Comparison of ENCODE assay signal across 24 cellular contexts in genomic region chr1:20719261-20719660, GRCh38. TPM values are rescaled to one million over a fixed set of nuclear protein-coding genes. Genes with fewer than 3 reads are reported as not detected.
DNase-seq lines count a peak whose midpoint lies in the region; ATAC-seq, FAIRE-seq and TF ChIP-seq lines count a peak whose summit lies in the region.
"Had no signal": no experiment of that assay in that cellular context is flagged by ENCODE, and none has a peak within 500 bp of the region (broad histone marks: within the 10 kb centered on the region; RNA-seq: fewer than 3 reads in every experiment).

No MANE protein-coding gene starts in this region.

- no peak overlapping the region for H3K27ac ChIP-seq in endodermal cell (ENCODE audit: low read depth, low read length)
- H3K27ac ChIP-seq: esophagus squamous epithelium, Peyer's patch, SJSA1, stomach, thyroid gland had no signal

- H3K4me1 Mint-ChIP-seq in activated naive CD8-positive, alpha-beta T cell treated with anti-CD3 and anti-CD28 coated beads, Interleukin-2, amount 10 ng/mL, durations not matched to agents 7 days and 5 days, result peaks cover 4% of the 10 kb centered on the region
- H3K4me1 Mint-ChIP-seq in activated naive CD8-positive, alpha-beta T cell treated with anti-CD3 and anti-CD28 coated beads, Interleukin-2, amount 50 U/mL, for 24 hours, result peaks cover 8% of the 10 kb centered on the region
- no peaks in the 10 kb centered on the region for H3K4me1 Mint-ChIP-seq in endodermal cell
- H3K4me1 Mint-ChIP-seq in type B pancreatic cell (ENCODE audit: unreplicated experiment), result peaks cover 3% of the 10 kb centered on the region

- ATAC-seq in activated naive CD8-positive, alpha-beta T cell treated with anti-CD3 and anti-CD28 coated beads, Interleukin-2, amount 10 ng/mL, durations not matched to agents 7 days and 5 days (ENCODE audit: low read depth), result no peak
- ATAC-seq in activated naive CD8-positive, alpha-beta T cell treated with anti-CD3 and anti-CD28 coated beads, Interleukin-2, amount 50 U/mL, for 24 hours, result no peak
- no peak for ATAC-seq in HG03565 (IDR thresholded peaks at IDR 0.05; ENCODE audit: unreplicated experiment)

- no peaks in the 10 kb centered on the region for H3K36me3 Mint-ChIP-seq in activated naive CD8-positive, alpha-beta T cell treated with anti-CD3 and anti-CD28 coated beads, Interleukin-2, amount 10 ng/mL, durations not matched to agents 7 days and 5 days
- no peaks in the 10 kb centered on the region for H3K36me3 Mint-ChIP-seq in activated naive CD8-positive, alpha-beta T cell treated with anti-CD3 and anti-CD28 coated beads, Interleukin-2, amount 50 U/mL, for 24 hours (ENCODE audit: low read depth)
- H3K36me3 Mint-ChIP-seq in endodermal cell (ENCODE audit: low read depth) (no peaks in the 10 kb centered on the region), type B pancreatic cell (no peaks in the 10 kb centered on the region)

- H3K4me1 ChIP-seq in endodermal cell (ENCODE audit: control insufficient read depth, insufficient read depth, low read length), result no peaks in the 10 kb centered on the region

- no peaks in the 10 kb centered on the region for H3K36me3 ChIP-seq in endodermal cell (ENCODE audit: control insufficient read depth, insufficient read depth, low read length)
- H3K36me3 ChIP-seq: esophagus squamous epithelium, Peyer's patch, SJSA1, stomach, thyroid gland had no signal

- H3K4me3 ChIP-seq in endodermal cell (ENCODE audit: low read length), result no peak overlapping the region
- H3K4me3 ChIP-seq: esophagus squamous epithelium, Peyer's patch, SJSA1, smooth muscle cell, stomach, thyroid gland had no signal

- no peaks in the 10 kb centered on the region for H3K9me3 Mint-ChIP-seq in activated naive CD8-positive, alpha-beta T cell treated with anti-CD3 and anti-CD28 coated beads, Interleukin-2, amount 10 ng/mL, durations not matched to agents 7 days and 5 days
- no peaks in the 10 kb centered on the region for H3K9me3 Mint-ChIP-seq in activated naive CD8-positive, alpha-beta T cell treated with anti-CD3 and anti-CD28 coated beads, Interleukin-2, amount 50 U/mL, for 24 hours
- no peaks in the 10 kb centered on the region for H3K9me3 Mint-ChIP-seq in endodermal cell
- no peaks in the 10 kb centered on the region for H3K9me3 Mint-ChIP-seq in type B pancreatic cell

- POLR2A ChIA-PET in activated naive CD8-positive, alpha-beta T cell treated with anti-CD3 and anti-CD28 coated beads, Interleukin-2, amount 10 ng/mL, durations not matched to agents 7 days and 5 days (lab: Charles Lee), result interaction anchor here (1.4 kb wide), 1 partner anchor 67 kb away, joined by 3 read pairs; the partner anchor contains the start of gene HP1BP3

- H3K27ac Mint-ChIP-seq in activated naive CD8-positive, alpha-beta T cell treated with anti-CD3 and anti-CD28 coated beads, Interleukin-2, amount 10 ng/mL, durations not matched to agents 7 days and 5 days, result no peak overlapping the region
- H3K27ac Mint-ChIP-seq in activated naive CD8-positive, alpha-beta T cell treated with anti-CD3 and anti-CD28 coated beads, Interleukin-2, amount 50 U/mL, for 24 hours, result no peak overlapping the region
- H3K27ac Mint-ChIP-seq in endodermal cell, result no peak overlapping the region
- H3K27ac Mint-ChIP-seq in type B pancreatic cell, result no peak overlapping the region

- H3K9me3 ChIP-seq in endodermal cell (ENCODE audit: control insufficient read depth, low read length), result no peaks in the 10 kb centered on the region
- H3K9me3 ChIP-seq: esophagus squamous epithelium, Peyer's patch, stomach, thyroid gland had no signal

- no peak overlapping the region for H3K4me3 Mint-ChIP-seq in activated naive CD8-positive, alpha-beta T cell treated with anti-CD3 and anti-CD28 coated beads, Interleukin-2, amount 10 ng/mL, durations not matched to agents 7 days and 5 days
- H3K4me3 Mint-ChIP-seq in activated naive CD8-positive, alpha-beta T cell treated with anti-CD3 and anti-CD28 coated beads, Interleukin-2, amount 50 U/mL, for 24 hours, result no peak overlapping the region
- no peak overlapping the region for H3K4me3 Mint-ChIP-seq in endodermal cell
- H3K4me3 Mint-ChIP-seq in type B pancreatic cell, result peak overlapping the region; percentile 75

- DNase-seq in activated naive CD8-positive, alpha-beta T cell treated with anti-CD3 and anti-CD28 coated beads, Interleukin-2, amount 10 ng/mL, durations not matched to agents 7 days and 5 days, result peak; percentile 16
- DNase-seq in activated naive CD8-positive, alpha-beta T cell treated with anti-CD3 and anti-CD28 coated beads, Interleukin-2, amount 50 U/mL, for 24 hours, result no peak
- DNase-seq in GM12892 (ENCODE audit: insufficient read length) (peak; percentile 13), endodermal cell (peak; percentile 30), type B pancreatic cell (ENCODE audit: extremely low spot score, unreplicated experiment) (no peak), NCI-H2029 treated with DMSO at 0.1 percent for 48 hours (lab: John Stamatoyannopoulos, UW) (no peak)
- DNase-seq: activated naive CD4-positive, alpha-beta T cell treated with Interleukin-2 at 50 U/mL for 16 hours; amniotic stem cell; DND-41; esophagus squamous epithelium; foreskin melanocyte; H7; NCI-H1105; NCI-H187 treated with DMSO at 0.1 percent for 48 hours; NCI-H2227 treated with DMSO at 0.1 percent for 48 hours; NCI-H748 treated with DMSO at 0.1 percent for 48 hours; stimulated activated CD4-positive, alpha-beta T cell treated with anti-CD3 and anti-CD28 coated beads, Interleukin-2, amount 100 ng/mL, for 24 hours; stomach; thyroid gland had no signal

- WGBS in endodermal cell (ENCODE audit: insufficient coverage in 1 of 2, insufficient read length in 1 of 2), 2 experiments, result 90 to 92% methylated on average over 4 to 8 of the region's 8 CpGs

- H3K27me3 ChIP-seq in endodermal cell (ENCODE audit: control insufficient read depth, insufficient read depth, low read length, poor library complexity, severe bottlenecking), result peaks cover 24% of the 10 kb centered on the region
- H3K27me3 ChIP-seq: SJSA1, thyroid gland had no signal

- TF ChIP-seq CTCF in endodermal cell (conservative IDR thresholded peaks at IDR 0.05), result no peak
- no peak for TF ChIP-seq CTCF in type B pancreatic cell (conservative IDR thresholded peaks at IDR 0.05)

- no peak for TF ChIP-seq POLR2A in GM12892 (IDR thresholded peaks at IDR 0.05; ENCODE audit: low read depth, low read length)

- peaks cover 41% of the 10 kb centered on the region for H3K27me3 Mint-ChIP-seq in activated naive CD8-positive, alpha-beta T cell treated with anti-CD3 and anti-CD28 coated beads, Interleukin-2, amount 10 ng/mL, durations not matched to agents 7 days and 5 days
- peaks cover 32% of the 10 kb centered on the region for H3K27me3 Mint-ChIP-seq in activated naive CD8-positive, alpha-beta T cell treated with anti-CD3 and anti-CD28 coated beads, Interleukin-2, amount 50 U/mL, for 24 hours
- H3K27me3 Mint-ChIP-seq in endodermal cell (ENCODE audit: insufficient read depth), result peaks cover 33% of the 10 kb centered on the region
- H3K27me3 Mint-ChIP-seq in type B pancreatic cell, result peaks cover 36% of the 10 kb centered on the region

- no peak for FAIRE-seq in GM12892 (lab: Jason Lieb, UNC)
- FAIRE-seq: GM19239 had no signal

- H3K9ac ChIP-seq in endodermal cell (ENCODE audit: extremely low read depth, low read length, poor library complexity, severe bottlenecking), result no peak overlapping the region

RNA-seq across cellular contexts. Expression of gene KIF17, which starts 1.5 kb away (rescaled TPM):
- not detected for total RNA-seq in activated naive CD8-positive, alpha-beta T cell treated with anti-CD3 and anti-CD28 coated beads, Interleukin-2, amount 10 ng/mL, durations not matched to agents 7 days and 5 days
- polyA plus RNA-seq in GM12892 (2012; ENCODE audit: missing spikeins), result 0.42 TPM
- total RNA-seq in endodermal cell (1 to 10 TPM; 4.2 to 8.0 TPM), type B pancreatic cell (ENCODE audit: low replicate concordance) (0.69 and 2.1 TPM in 2 replicates)
- 7.4 TPM for polyA plus RNA-seq in endodermal cell (2013, experiment 1 of 2)
- 5.7 TPM for polyA plus RNA-seq in endodermal cell (2013, experiment 2 of 2)

RNA-seq across cellular contexts. Expression of gene SH2D5, which starts 13.2 kb away (rescaled TPM):
- under 1 TPM; 0.11 to 0.14 TPM for total RNA-seq in activated naive CD8-positive, alpha-beta T cell treated with anti-CD3 and anti-CD28 coated beads, Interleukin-2, amount 10 ng/mL, durations not matched to agents 7 days and 5 days
- polyA plus RNA-seq in GM12892 (2012; ENCODE audit: missing spikeins), result 0.42 TPM
- total RNA-seq in endodermal cell (1 to 10 TPM; 4.0 to 5.0 TPM), type B pancreatic cell (ENCODE audit: low replicate concordance) (1.2 and 1.4 TPM in 2 replicates)
- polyA plus RNA-seq in endodermal cell (2013, experiment 1 of 2), result 6.6 TPM
- polyA plus RNA-seq in endodermal cell (2013, experiment 2 of 2), result 5.1 TPM
- total RNA-seq: Peyer's patch had no signal
- polyA plus RNA-seq: smooth muscle cell had no signal

RNA-seq across cellular contexts. Expression of gene DDOST, which starts 58.1 kb away (rescaled TPM):
- 100 to 1,000 TPM; 131 to 134 TPM for total RNA-seq in activated naive CD8-positive, alpha-beta T cell treated with anti-CD3 and anti-CD28 coated beads, Interleukin-2, amount 10 ng/mL, durations not matched to agents 7 days and 5 days
- polyA plus RNA-seq in GM12892 (2012; ENCODE audit: missing spikeins), result 143 TPM
- total RNA-seq in endodermal cell, result 100 to 1,000 TPM; 252 to 280 TPM
- polyA plus RNA-seq in endodermal cell (2013, experiment 1 of 2), result 170 TPM
- polyA plus RNA-seq in endodermal cell (2013, experiment 2 of 2), result 153 TPM
- 254 and 259 TPM in 2 replicates for total RNA-seq in type B pancreatic cell (ENCODE audit: low replicate concordance)

Comparison
In these comparisons a context has a peak if more than half of its experiments do, and no peak if none do; other contexts are left out.
1. DNase-seq: peak in activated naive CD8-positive, alpha-beta T cell treated with anti-CD3 and anti-CD28 coated beads, Interleukin-2, amount 10 ng/mL, durations not matched to agents 7 days and 5 days (single experiment), GM12892 (single experiment) and endodermal cell (single experiment); none in activated naive CD8-positive, alpha-beta T cell treated with anti-CD3 and anti-CD28 coated beads, Interleukin-2, amount 50 U/mL, for 24 hours (single experiment), type B pancreatic cell (single experiment) and NCI-H2029 treated with DMSO at 0.1 percent for 48 hours (single experiment).